ENCODE assay signal across 8 cellular contexts in the genomic region with DNA sequence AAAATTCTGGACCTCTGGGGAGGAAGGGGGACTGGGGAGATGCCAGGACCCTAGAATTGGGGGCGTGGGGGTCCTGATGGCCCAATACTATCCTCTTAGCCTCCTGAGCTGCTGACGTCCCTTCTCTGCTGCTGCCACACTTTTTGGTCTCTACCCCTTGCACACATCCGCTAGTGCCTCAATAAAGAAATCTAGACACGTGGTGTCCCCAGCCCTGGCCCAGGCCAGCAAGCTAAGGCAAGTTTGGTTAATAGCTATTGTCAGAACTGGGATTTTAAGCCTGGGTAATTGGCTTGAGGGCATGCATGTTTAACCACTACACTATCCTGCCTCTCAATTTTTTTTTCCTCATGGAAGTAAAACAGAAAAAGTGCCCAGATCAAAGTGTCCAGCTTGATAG.
A peak's percentile ranks its signal among the peaks of the same experiment; 100 is the strongest.
DNase-seq lines count a peak whose midpoint lies in the region; ATAC-seq lines count a peak whose summit lies in the region.

No MANE protein-coding gene starts in this region.

- H3K4me1 ChIP-seq in muscle layer of duodenum (ENCODE audit: control insufficient read depth in 1 of 2, insufficient read depth in 2 of 2, low read length in 2 of 2): no peaks in the 10 kb centered on the region

- peak; percentile 70 for DNase-seq in activated naive CD4-positive, alpha-beta T cell treated with anti-CD3 and anti-CD28 coated beads, Interleukin-2, amount 10 ng/mL, durations not matched to agents 7 days and 5 days
- DNase-seq in NCI-H1694 (lab: John Stamatoyannopoulos, UW) (no peak), NCI-H2171 (lab: John Stamatoyannopoulos, UW) (no peak), kidney glomerular epithelial cell (lab: John Stamatoyannopoulos, UW) (no peak)

- ATAC-seq in HG03442 (IDR thresholded peaks at IDR 0.05; ENCODE audit: unreplicated experiment) (peak; percentile 32), HG03432 (IDR thresholded peaks at IDR 0.05; ENCODE audit: unreplicated experiment) (no peak)

- peaks cover 50% of the 10 kb centered on the region for H3K36me3 Mint-ChIP-seq in activated naive CD4-positive, alpha-beta T cell treated with anti-CD3 and anti-CD28 coated beads, Interleukin-2, amount 10 ng/mL, durations not matched to agents 7 days and 5 days

- CTCF ChIA-PET in activated naive CD4-positive, alpha-beta T cell treated with anti-CD3 and anti-CD28 coated beads, Interleukin-2, amount 10 ng/mL, durations not matched to agents 7 days and 5 days (lab: Charles Lee): interaction anchor here (1.1 to 8.2 kb wide), 4 partner anchors 9 to 79 kb away, joined by 3 to 106 read pairs (median 5); partner anchors contain the start of gene OAS3

- H3K27me3 Mint-ChIP-seq in activated naive CD4-positive, alpha-beta T cell treated with anti-CD3 and anti-CD28 coated beads, Interleukin-2, amount 10 ng/mL, durations not matched to agents 7 days and 5 days: peaks cover 4% of the 10 kb centered on the region

- no peaks in the 10 kb centered on the region for H3K27me3 ChIP-seq in muscle layer of duodenum (ENCODE audit: low read depth, low read length)

- peak overlapping the region; percentile 99 for H3K4me3 Mint-ChIP-seq in activated naive CD4-positive, alpha-beta T cell treated with anti-CD3 and anti-CD28 coated beads, Interleukin-2, amount 10 ng/mL, durations not matched to agents 7 days and 5 days

- no peaks in the 10 kb centered on the region for H3K36me3 ChIP-seq in muscle layer of duodenum (ENCODE audit: control insufficient read depth in 1 of 2, insufficient read depth in 2 of 2, low read length in 2 of 2)

- H3K4me1 Mint-ChIP-seq in activated naive CD4-positive, alpha-beta T cell treated with anti-CD3 and anti-CD28 coated beads, Interleukin-2, amount 10 ng/mL, durations not matched to agents 7 days and 5 days: peaks cover 53% of the 10 kb centered on the region

- H3K27ac ChIP-seq in muscle layer of duodenum (ENCODE audit: low read length): peak overlapping the region; percentile 88

- peaks cover 0 to 2% of the 10 kb centered on the region in 2 donors for H3K9me3 ChIP-seq in muscle layer of duodenum (ENCODE audit: control insufficient read depth in 1 of 2, low read length in 2 of 2)

- H3K9me3 Mint-ChIP-seq in activated naive CD4-positive, alpha-beta T cell treated with anti-CD3 and anti-CD28 coated beads, Interleukin-2, amount 10 ng/mL, durations not matched to agents 7 days and 5 days: peaks cover 26% of the 10 kb centered on the region

- H3K4me3 ChIP-seq in GM08714 (ENCODE audit: low read length) (peak overlapping the region; percentile 96), muscle layer of duodenum (ENCODE audit: low read depth in 1 of 2, low read length in 2 of 2) (peak overlapping the region; percentile 67 to 88)

- peak overlapping the region; percentile 100 for H3K27ac Mint-ChIP-seq in activated naive CD4-positive, alpha-beta T cell treated with anti-CD3 and anti-CD28 coated beads, Interleukin-2, amount 10 ng/mL, durations not matched to agents 7 days and 5 days
